8 cellular contexts compared by ENCODE assay signal in genomic region chr10:26697922-26698608, GRCh38. TPM values are rescaled to one million over a fixed set of nuclear protein-coding genes. Genes with fewer than 3 reads are reported as not detected.
A peak's percentile ranks its signal among the peaks of the same experiment; 100 is the strongest.
DNase-seq lines count a peak whose midpoint lies in the region; ATAC-seq and TF ChIP-seq lines count a peak whose summit lies in the region.

No MANE protein-coding gene starts in this region.

- in situ Hi-C loops in brain microvascular endothelial cell (cut with HindIII; ENCODE audit: low pct_ligation_motif_present, low sequenced_read_pairs), result no loop called here

- H3K27me3 ChIP-seq in brain microvascular endothelial cell (replicated peaks) (no peaks in the 10 kb centered on the region), uterus (no peaks in the 10 kb centered on the region)

- no peaks in the 10 kb centered on the region for H3K27me3 Mint-ChIP-seq in memory B cell

- TF ChIP-seq CTCF in brain microvascular endothelial cell (IDR thresholded peaks at IDR 0.05; ENCODE audit: low read depth, low read length, missing control alignments) (no peak), uterus (IDR thresholded peaks at IDR 0.05) (no peak)

- peaks cover 17% of the 10 kb centered on the region for H3K4me1 Mint-ChIP-seq in memory B cell

- peak; percentile 9 for DNase-seq in COLO668 (lab: John Stamatoyannopoulos, UW; ENCODE audit: unreplicated experiment)
- DNase-seq in HuH-7 (ENCODE audit: low spot score), result peak; percentile 44
- DNase-seq in brain microvascular endothelial cell, result no peak
- no peak for DNase-seq in memory B cell (ENCODE audit: low spot score in 2 of 2)
- no peak for DNase-seq in uterus
- DNase-seq in NCI-H1436 treated with DMSO at 0.1 percent for 48 hours (lab: John Stamatoyannopoulos, UW), result no peak

- intact Hi-C loops in uterus (cut with DNase I; ENCODE audit: low total_unique reads), result no loop called here

- no peaks in the 10 kb centered on the region for H3K4me1 ChIP-seq in uterus

- ATAC-seq in memory B cell (ENCODE audit: low read depth) (no peak), HG03196 (IDR thresholded peaks at IDR 0.05; ENCODE audit: unreplicated experiment) (no peak), GM19452 (IDR thresholded peaks at IDR 0.05; ENCODE audit: unreplicated experiment) (no peak)

- H3K4me3 ChIP-seq in brain microvascular endothelial cell (ENCODE audit: low read depth, low read length) (peak overlapping the region; percentile 87), uterus (peak overlapping the region; percentile 66 to 93)

- H3K9me3 ChIP-seq in uterus, result no peaks in the 10 kb centered on the region

- H3K27ac Mint-ChIP-seq in memory B cell, result peak overlapping the region; percentile 81

- no peaks in the 10 kb centered on the region for H3K36me3 Mint-ChIP-seq in memory B cell

- H3K27ac ChIP-seq in brain microvascular endothelial cell (peak overlapping the region; percentile 78), uterus (peak overlapping the region in 1 of 2 donors; percentile 75)

- no peaks in the 10 kb centered on the region for H3K36me3 ChIP-seq in brain microvascular endothelial cell (replicated peaks)
- no peaks in the 10 kb centered on the region for H3K36me3 ChIP-seq in uterus

- peak overlapping the region; percentile 98 for H3K4me3 Mint-ChIP-seq in memory B cell

- no peaks in the 10 kb centered on the region for H3K9me3 Mint-ChIP-seq in memory B cell

- TF ChIP-seq POLR2A in uterus (IDR thresholded peaks at IDR 0.05), result no peak

RNA-seq across cellular contexts. Expression of gene PDSS1, which starts 0.6 kb away (rescaled TPM):
- total RNA-seq in uterus, result 10 to 100 TPM in 1 of 4 donors, 1 to 10 TPM in 3; 3.6 to 17.9 (median 9.2) TPM

Comparison
In these comparisons a context has a peak if more than half of its experiments do, and no peak if none do; other contexts are left out.
1. DNase-seq: peak in COLO668 (single experiment) and HuH-7 (single experiment); none in brain microvascular endothelial cell (single experiment), memory B cell (0 of 2), uterus (0 of 2) and NCI-H1436 treated with DMSO at 0.1 percent for 48 hours (single experiment).